1 cellular context compared by ENCODE assay signal in genomic region chr4:1856071-1856919, GRCh38.
TF ChIP-seq lines count a peak whose summit lies in the region.

Gene LETM1, minus strand, starts transcription at chr4:1856156. Its CDS starts 206 bp downstream, at chr4:1855950.

TF ChIP-seq in K562, 482 proteins besides CTCF, POLR2A, EP300 and RAD21 (continued from another document and continues in another):
- no peak for TF ChIP-seq GTF2B (IDR thresholded peaks at IDR 0.05; ENCODE audit: extremely low read depth, insufficient read length)
- peak; percentile 26 for TF ChIP-seq POU5F1 (IDR thresholded peaks at IDR 0.05; ENCODE audit: borderline replicate concordance, low read depth, low read length, partially characterized antibody)
- TF ChIP-seq NKRF (IDR thresholded peaks at IDR 0.05; ENCODE audit: borderline replicate concordance) = peak; percentile 74; the same call in 1 of the 2 replicates
- TF ChIP-seq EGR1 (conservative IDR thresholded peaks at IDR 0.05) = 0 out of 2 replicates have a peak, but pooled peaks have one; percentile 8
- TF ChIP-seq TAF1 (IDR thresholded peaks at IDR 0.05; ENCODE audit: control insufficient read depth, extremely low read depth, insufficient read depth, low read length, severe bottlenecking) = peak; percentile 65
- peak; percentile 64; the same call in 1 of the 2 replicates for TF ChIP-seq POLR2AphosphoS5 (IDR thresholded peaks at IDR 0.05; ENCODE audit: control insufficient read depth, insufficient read depth, low read depth, low read length)
- TF ChIP-seq NR3C1 (CRISPR knock-in tag; IDR thresholded peaks at IDR 0.05) = peak; percentile 75; the same call in 1 of the 2 replicates
- peak; percentile 85 for TF ChIP-seq L3MBTL2 (IDR thresholded peaks at IDR 0.05)
- peak; percentile 90 for TF ChIP-seq RBFOX2 (IDR thresholded peaks at IDR 0.05; ENCODE audit: low read depth, low read length)
- peak in 1 of 2 experiments; percentile 71; a peak in 2 of 4 replicates for TF ChIP-seq HDAC1 (IDR thresholded peaks at IDR 0.05)
- no peak for TF ChIP-seq TFE3 (CRISPR knock-in tag; IDR thresholded peaks at IDR 0.05)
- TF ChIP-seq ELF1 (tag; IDR thresholded peaks at IDR 0.05) = peak; percentile 91
- TF ChIP-seq ZNF197 (CRISPR knock-in tag; IDR thresholded peaks at IDR 0.05; ENCODE audit: low read depth) = 0 out of 2 replicates have a peak, but pooled peaks have one; percentile 82
- peak; percentile 70 for TF ChIP-seq FUS (optimal IDR thresholded peaks at IDR 0.05; ENCODE audit: low read depth, low read length)
- TF ChIP-seq CEBPB (tag; IDR thresholded peaks at IDR 0.05) = no peak
- TF ChIP-seq KDM4B (IDR thresholded peaks at IDR 0.05; ENCODE audit: borderline replicate concordance in 2 of 2, low read depth in 1 of 2) = peak in 1 of 2 experiments; percentile 57; a peak in 1 of 4 replicates
- TF ChIP-seq SUPT5H (IDR thresholded peaks at IDR 0.05) = peak; percentile 88
- peak in 1 of 2 experiments; percentile 95 for TF ChIP-seq AFF1 (IDR thresholded peaks at IDR 0.05; ENCODE audit: low read depth in 1 of 2, partially characterized antibody in 2 of 2)
- TF ChIP-seq PBX2 (CRISPR knock-in tag; IDR thresholded peaks at IDR 0.05; ENCODE audit: low read depth) = no peak
- TF ChIP-seq PBX2 (tag; conservative IDR thresholded peaks at IDR 0.05; ENCODE audit: low read depth) = no peak
- TF ChIP-seq FOXP4 (CRISPR knock-in tag; IDR thresholded peaks at IDR 0.05; ENCODE audit: borderline replicate concordance) = peak; percentile 46; the same call in 1 of the 2 replicates
- peak; percentile 92 for TF ChIP-seq GABPB1 (CRISPR knock-in tag; IDR thresholded peaks at IDR 0.05)
- peak; percentile 46; the same call in 1 of the 2 replicates for TF ChIP-seq FOXK1 (CRISPR knock-in tag; IDR thresholded peaks at IDR 0.05; ENCODE audit: borderline replicate concordance)
- TF ChIP-seq XRCC3 (IDR thresholded peaks at IDR 0.05) = no peak
- peak; percentile 56 to 64 for TF ChIP-seq MAZ (CRISPR knock-in tag; conservative IDR thresholded peaks at IDR 0.05 in 1 of 2, IDR thresholded peaks at IDR 0.05 in 1 of 2)
- TF ChIP-seq NFYB (IDR thresholded peaks at IDR 0.05; ENCODE audit: extremely low read depth, insufficient read length) = peak; percentile 8
- TF ChIP-seq ZNF143 (CRISPR knock-in tag; IDR thresholded peaks at IDR 0.05) = peak; percentile 95
- peak; percentile 91 for TF ChIP-seq ARID4B (CRISPR knock-in tag; IDR thresholded peaks at IDR 0.05)
- peak; percentile 3; the same call in 1 of the 2 replicates for TF ChIP-seq THAP12 (CRISPR knock-in tag; IDR thresholded peaks at IDR 0.05)
- TF ChIP-seq TRIM28 (IDR thresholded peaks at IDR 0.05) = no peak
- TF ChIP-seq MAFG (tag; conservative IDR thresholded peaks at IDR 0.05) = no peak
- peak; percentile 92 for TF ChIP-seq CTBP1 (IDR thresholded peaks at IDR 0.05; ENCODE audit: borderline replicate concordance)
- peak; percentile 23; the same call in 1 of the 2 replicates for TF ChIP-seq ZBTB43 (CRISPR knock-in tag; IDR thresholded peaks at IDR 0.05)
